ENCODE assay signal across 20 cellular contexts in the genomic region with DNA sequence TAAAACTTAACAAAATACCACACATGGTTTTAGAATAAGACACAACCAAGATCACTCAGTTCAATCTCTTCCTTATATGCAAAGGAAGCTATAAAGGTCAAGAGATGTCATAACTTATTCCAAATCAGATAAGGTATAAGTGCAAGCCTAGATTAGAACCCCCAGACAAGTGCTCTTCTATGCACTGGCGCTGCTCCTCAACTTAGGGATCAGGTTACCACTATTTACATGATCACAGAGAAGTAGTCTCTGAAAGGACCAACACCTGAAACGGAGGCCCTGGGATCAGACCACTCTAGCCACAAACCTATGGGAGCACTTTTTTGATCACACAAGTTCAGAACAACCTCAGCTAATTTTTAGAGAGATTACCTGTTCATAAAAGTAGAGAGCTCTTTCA.
"Had no signal": no experiment of that assay in that cellular context is flagged by ENCODE, and none has a peak within 500 bp of the region (broad histone marks: within the 10 kb centered on the region; RNA-seq: fewer than 3 reads in every experiment).

No MANE protein-coding gene starts in this region.

- DNase-seq: activated CD4-positive, alpha-beta T cell treated with anti-CD3 and anti-CD28 coated beads, Interleukin-2, amount 50 U/mL, for 48 hours; activated CD8-positive, alpha-beta memory T cell treated with anti-CD3 and anti-CD28 coated beads, Interleukin-2, amount 10 ng/mL, durations not matched to agents 7 days and 5 days; activated effector memory CD4-positive, alpha-beta T cell treated with anti-CD3 and anti-CD28 coated beads, Interleukin-2, amount 50 U/mL, for 16 hours; activated T-cell treated with anti-CD3 and anti-CD28 coated beads, Interleukin-2, amount 50 U/mL, for 1 hour; brain microvascular endothelial cell; cortex of kidney; effector CD8-positive, alpha-beta T cell; esophagus squamous epithelium; hippocampal formation; kidney; right cardiac atrium; stimulated activated CD4-positive, alpha-beta T cell treated with anti-CD3 and anti-CD28 coated beads, Interleukin-15, amount 100 ng/mL, for 24 hours; stimulated activated CD4-positive, alpha-beta T cell treated with anti-CD3 and anti-CD28 coated beads, Interleukin-4, amount 100 ng/mL, for 1 hour; stimulated activated naive CD4-positive, alpha-beta T cell; T1000; tibial artery had no signal

- ATAC-seq: activated CD8-positive, alpha-beta memory T cell treated with anti-CD3 and anti-CD28 coated beads, Interleukin-2, amount 10 ng/mL, durations not matched to agents 7 days and 5 days; right cardiac atrium had no signal

- H3K27me3 ChIP-seq: brain microvascular endothelial cell, esophagus squamous epithelium, tibial artery, vagina had no signal

- H3K4me1 ChIP-seq: esophagus squamous epithelium, tibial artery, vagina had no signal

- H3K27ac ChIP-seq: brain microvascular endothelial cell, esophagus squamous epithelium, prostate gland, skin epidermis, tibial artery, vagina, VCaP had no signal

- H3K9me3 ChIP-seq: esophagus squamous epithelium, prostate gland, tibial artery, vagina had no signal

- H3K4me3 ChIP-seq: esophagus squamous epithelium, prostate gland, skin epidermis, tibial artery, vagina had no signal
